In the genomic region with DNA sequence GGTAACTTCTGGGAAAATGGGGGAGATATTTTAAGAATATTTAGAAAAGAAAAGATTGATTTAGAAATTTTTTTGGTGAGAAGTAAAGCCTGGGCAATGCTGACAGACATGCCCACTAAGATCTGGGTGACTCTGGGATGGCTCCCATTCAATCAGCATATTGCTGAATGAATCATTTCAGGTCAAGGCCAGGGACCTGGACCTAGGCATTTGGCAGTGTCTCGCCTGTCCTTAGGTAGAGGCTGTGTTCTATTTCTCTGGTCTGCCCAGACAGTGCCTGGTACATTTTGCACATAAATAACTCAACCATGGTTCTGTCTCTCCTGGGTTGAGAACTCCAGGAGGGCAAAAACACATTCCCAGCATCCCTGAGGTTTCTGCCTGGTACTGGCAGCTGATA, we compare ENCODE assay signal across 24 cellular contexts.
"Had no signal": no experiment of that assay in that cellular context is flagged by ENCODE, and none has a peak within 500 bp of the region (broad histone marks: within the 10 kb centered on the region; RNA-seq: fewer than 3 reads in every experiment).

No MANE protein-coding gene starts in this region.

- H3K27ac ChIP-seq: body of pancreas, cardiac muscle cell, heart right ventricle, ovary, psoas muscle, skin epidermis, stomach, suprapubic skin, tibial nerve had no signal

- H3K4me3 ChIP-seq: body of pancreas, cardiac muscle cell, heart right ventricle, ovary, psoas muscle, skin epidermis, stomach, suprapubic skin, tibial nerve had no signal

- H3K9me3 ChIP-seq: body of pancreas, heart right ventricle, ovary, psoas muscle, stomach, suprapubic skin, tibial nerve had no signal

- H3K4me1 ChIP-seq: heart right ventricle, psoas muscle, suprapubic skin had no signal

- ATAC-seq: activated CD4-positive, CD25-positive, alpha-beta regulatory T cell treated with anti-CD3 and anti-CD28 coated beads, Interleukin-2, amount 50 U/mL, for 24 hours; activated CD8-positive, alpha-beta memory T cell treated with anti-CD3 and anti-CD28 coated beads, Interleukin-2, amount 10 ng/mL, durations not matched to agents 7 days and 5 days; activated CD8-positive, alpha-beta T cell treated with anti-CD3 and anti-CD28 coated beads for 36 hours; body of pancreas; heart right ventricle; naive thymus-derived CD8-positive, alpha-beta T cell; psoas muscle; right cardiac atrium; stimulated activated memory B cell treated with anti-CD40 and anti-IgM and Interleukin-4, amounts not matched to agents 10 μg/mL and 1 μg/mL and 100 μg/mL, for 72 hours; T-helper 17 cell had no signal

- H3K36me3 ChIP-seq: cardiac muscle cell, heart right ventricle, ovary, stomach, suprapubic skin, tibial nerve had no signal

- H3K27me3 ChIP-seq: body of pancreas, cardiac muscle cell, ovary had no signal

- DNase-seq: activated CD4-positive, alpha-beta T cell treated with anti-CD3 and anti-CD28 coated beads, Interleukin-2, amount 10 ng/mL, durations not matched to agents 24 days and 14 days; activated CD8-positive, alpha-beta memory T cell treated with anti-CD3 and anti-CD28 coated beads, Interleukin-2, amount 10 ng/mL, durations not matched to agents 7 days and 5 days; activated CD8-positive, alpha-beta T cell treated with anti-CD3 and anti-CD28 coated beads for 36 hours; activated naive CD4-positive, alpha-beta T cell treated with anti-CD3 and anti-CD28 coated beads, Interleukin-2, amount 10 ng/mL, durations not matched to agents 7 days and 5 days; activated T-cell treated with anti-CD3 and anti-CD28 coated beads for 4 hours; anterior cingulate cortex; body of pancreas; effector CD8-positive, alpha-beta T cell; erythroblast; foreskin fibroblast; heart right ventricle; naive thymus-derived CD8-positive, alpha-beta T cell; ovary; psoas muscle; right cardiac atrium; stimulated activated CD4-positive, alpha-beta T cell treated with anti-CD3 and anti-CD28 coated beads, Interleukin-15, amount 100 ng/mL, for 24 hours; stomach; T-helper 17 cell had no signal
